Comparison of ENCODE assay signal across 26 cellular contexts in genomic region chr2:128601298-128602037, GRCh38.
A peak's percentile ranks its signal among the peaks of the same experiment; 100 is the strongest.
DNase-seq lines count a peak whose midpoint lies in the region; ATAC-seq and TF ChIP-seq lines count a peak whose summit lies in the region.
"Had no signal": no experiment of that assay in that cellular context is flagged by ENCODE, and none has a peak within 500 bp of the region (broad histone marks: within the 10 kb centered on the region; RNA-seq: fewer than 3 reads in every experiment).

No MANE protein-coding gene starts in this region.

- H2BK5ac ChIP-seq in IMR-90 (ENCODE audit: low read depth, low read length, poor library complexity, severe bottlenecking): no peak overlapping the region

- no peak overlapping the region for H3K14ac ChIP-seq in IMR-90 (replicated peaks; ENCODE audit: low read depth, low read length)

- no peaks in the 10 kb centered on the region for H3K9me3 ChIP-seq in IMR-90 (ENCODE audit: control insufficient read depth, insufficient read depth, low read length)
- H3K9me3 ChIP-seq in lower lobe of right lung: no peaks in the 10 kb centered on the region
- H3K9me3 ChIP-seq in suprapubic skin: no peaks in the 10 kb centered on the region
- H3K9me3 ChIP-seq: Caco-2, SJSA1, tibial nerve had no signal

- no peak for TF ChIP-seq POLR2A in IMR-90 (IDR thresholded peaks at IDR 0.05; ENCODE audit: low read depth, low read length)
- TF ChIP-seq POLR2A in suprapubic skin (IDR thresholded peaks at IDR 0.05): no peak

- H4K5ac ChIP-seq in IMR-90 (ENCODE audit: low read depth, low read length): no peak overlapping the region

- H3K4me3 ChIP-seq in IMR-90 (ENCODE audit: insufficient read depth, low read depth, low read length): no peak overlapping the region
- no peak overlapping the region for H3K4me3 ChIP-seq in lower lobe of right lung
- H3K4me3 ChIP-seq in suprapubic skin: no peak overlapping the region
- H3K4me3 ChIP-seq: SJSA1, smooth muscle cell, tibial nerve had no signal

- intact Hi-C loops in Right ventricle myocardium superior (cut with DNase I) (no loop called here), left ventricle myocardium superior (cut with micrococcal nuclease) (no loop called here), IMR-90 (cut with micrococcal nuclease) (no loop called here), lower lobe of right lung (cut with DNase I) (no loop called here)

- H3K23ac ChIP-seq in IMR-90 (ENCODE audit: low read depth, low read length): no peak overlapping the region

- H3K27me3 ChIP-seq in IMR-90 (ENCODE audit: control insufficient read depth, insufficient read depth, low read length): peaks cover 2% of the 10 kb centered on the region; the same call in 1 of the 2 replicates
- H3K27me3 ChIP-seq in lower lobe of right lung (ENCODE audit: low read depth): no peaks in the 10 kb centered on the region
- no peaks in the 10 kb centered on the region for H3K27me3 ChIP-seq in suprapubic skin
- H3K27me3 ChIP-seq: SJSA1, tibial nerve had no signal

- POLR2A ChIA-PET in IMR-90 (lab: Charles Lee; ENCODE audit: unreplicated experiment): no interaction called here

- H3K18ac ChIP-seq in IMR-90 (ENCODE audit: low read depth, low read length): no peak overlapping the region

- H3K36me3 ChIP-seq in IMR-90 (ENCODE audit: control insufficient read depth, insufficient read depth, low read length) (no peaks in the 10 kb centered on the region), lower lobe of right lung (no peaks in the 10 kb centered on the region), suprapubic skin (no peaks in the 10 kb centered on the region)
- H3K36me3 ChIP-seq: SJSA1, tibial nerve had no signal

- H4K8ac ChIP-seq in IMR-90 (ENCODE audit: low read depth in 2 of 2, low read length in 2 of 2): no peak overlapping the region

- peak overlapping the region; percentile 29 for H2AFZ ChIP-seq in IMR-90 (replicated peaks; ENCODE audit: low read length, poor library complexity)

- no peak overlapping the region for H2AK5ac ChIP-seq in IMR-90 (ENCODE audit: low read depth, low read length)

- H3K4me2 ChIP-seq in IMR-90 (ENCODE audit: low read depth, low read length): no peak overlapping the region
- H3K4me2 ChIP-seq: KMS-11, smooth muscle cell had no signal

- TF ChIP-seq CTCF in IMR-90 (conservative IDR thresholded peaks at IDR 0.05; ENCODE audit: low read depth, low read length): no peak
- TF ChIP-seq CTCF in lower lobe of right lung (IDR thresholded peaks at IDR 0.05): no peak
- no peak for TF ChIP-seq CTCF in suprapubic skin (IDR thresholded peaks at IDR 0.05)

- in situ Hi-C loops in IMR-90 (cut with MboI; ENCODE audit: low sequenced_read_pairs): no loop called here

- H3K4me1 ChIP-seq in IMR-90 (ENCODE audit: control insufficient read depth, insufficient read depth, low read length) (no peaks in the 10 kb centered on the region), lower lobe of right lung (peaks cover 6% of the 10 kb centered on the region), suprapubic skin (no peaks in the 10 kb centered on the region)
- H3K4me1 ChIP-seq: Caco-2, SJSA1 had no signal

- dilution Hi-C loops in IMR-90 (cut with HindIII; ENCODE audit: low sequenced_read_pairs, unreplicated experiment): no loop called here

- 83% methylated on average over 4 of the region's 16 CpGs; no CpG with 5 or more reads in 1 of the 2 experiments for WGBS in IMR-90 (ENCODE audit: extremely low coverage in 2 of 2, insufficient read length in 1 of 2), 2 experiments
- 93% methylated on average over 10 of the region's 16 CpGs for WGBS in suprapubic skin

- no peak overlapping the region for H2BK20ac ChIP-seq in IMR-90 (ENCODE audit: low read depth, low read length)

- no peak for ATAC-seq in Right ventricle myocardium superior (ENCODE audit: poor library complexity)
- ATAC-seq in left ventricle myocardium superior: no peak
- ATAC-seq in IMR-90 (ENCODE audit: low read depth): no peak
- no peak for ATAC-seq in lower lobe of right lung
- ATAC-seq in HG03196 (IDR thresholded peaks at IDR 0.05; ENCODE audit: unreplicated experiment): no peak
- ATAC-seq: HCT116, Panc1, T-cell had no signal

- no peak for TF ChIP-seq EP300 in suprapubic skin (IDR thresholded peaks at IDR 0.05)

- H3K56ac ChIP-seq in IMR-90 (ENCODE audit: extremely low read depth, insufficient read depth, low read length): no peak overlapping the region

- H2BK15ac ChIP-seq in IMR-90 (ENCODE audit: low read depth, low read length): no peak overlapping the region

- BruUV-seq in IMR-90 (replicated peaks; lab: Mats Ljungman, UMichigan): no TSS peak

- H3K4ac ChIP-seq in IMR-90 (ENCODE audit: low read depth, low read length): no peak overlapping the region

- no peaks in the 10 kb centered on the region for H3K9me1 ChIP-seq in IMR-90 (ENCODE audit: insufficient read depth, low read length)

- H2BK120ac ChIP-seq in IMR-90 (ENCODE audit: low read depth, low read length): no peak overlapping the region

- H4K91ac ChIP-seq in IMR-90 (ENCODE audit: insufficient read depth, low read depth, low read length): no peak overlapping the region

- DNase-seq in Right ventricle myocardium superior (peak; percentile 33), left ventricle myocardium superior (no peak), IMR-90 (no peak), lower lobe of right lung (peak; percentile 35), suprapubic skin (ENCODE audit: low spot score in 2 of 2) (peak; percentile 55 to 60), DMS153 treated with DMSO at 0.1 percent for 48 hours (lab: John Stamatoyannopoulos, UW; ENCODE audit: unreplicated experiment) (no peak)
- DNase-seq: amygdala; DMS79; effector CD4-positive, alpha-beta T cell; GF-D8; MM.1S; NCI-H1417; NCI-H2029 treated with DMSO at 0.1 percent for 48 hours; NCI-H526 treated with DMSO at 0.1 percent for 48 hours; nucleus accumbens; stimulated activated CD4-positive, alpha-beta T cell treated with anti-CD3 and anti-CD28 coated beads, Interleukin-2, amount 100 ng/mL, for 24 hours had no signal

- CTCF ChIA-PET in IMR-90 (lab: Yijun Ruan, JAX): no interaction called here

- H4K20me1 ChIP-seq in IMR-90 (ENCODE audit: insufficient read depth, low read length): no peaks in the 10 kb centered on the region

- H3K27ac ChIP-seq in IMR-90 (ENCODE audit: insufficient read depth, low read length): no peak overlapping the region
- H3K27ac ChIP-seq in lower lobe of right lung: no peak overlapping the region
- no peak overlapping the region for H3K27ac ChIP-seq in suprapubic skin
- H3K27ac ChIP-seq: epithelial cell of prostate, KMS-11, SJSA1, tibial nerve had no signal

- no peak for TF ChIP-seq RAD21 in IMR-90 (IDR thresholded peaks at IDR 0.05; ENCODE audit: low read length)

- H3K9ac ChIP-seq in IMR-90 (ENCODE audit: low read depth, low read length): no peak overlapping the region
- H3K9ac ChIP-seq: KMS-11 had no signal

- H2AK9ac ChIP-seq in IMR-90 (replicated peaks; ENCODE audit: low read depth, low read length, poor library complexity): no peak overlapping the region

- H3K79me1 ChIP-seq in IMR-90 (ENCODE audit: low read depth in 1 of 2, low read length in 2 of 2): no peaks in the 10 kb centered on the region

TF ChIP-seq in IMR-90, 13 proteins besides CTCF, POLR2A, EP300 and RAD21:
- no peak for TF ChIP-seq RFX5 (IDR thresholded peaks at IDR 0.05; ENCODE audit: low read depth, low read length)
- no peak for TF ChIP-seq RCOR1 (IDR thresholded peaks at IDR 0.05; ENCODE audit: insufficient replicate concordance, low read length)
- TF ChIP-seq, protein P1, sequence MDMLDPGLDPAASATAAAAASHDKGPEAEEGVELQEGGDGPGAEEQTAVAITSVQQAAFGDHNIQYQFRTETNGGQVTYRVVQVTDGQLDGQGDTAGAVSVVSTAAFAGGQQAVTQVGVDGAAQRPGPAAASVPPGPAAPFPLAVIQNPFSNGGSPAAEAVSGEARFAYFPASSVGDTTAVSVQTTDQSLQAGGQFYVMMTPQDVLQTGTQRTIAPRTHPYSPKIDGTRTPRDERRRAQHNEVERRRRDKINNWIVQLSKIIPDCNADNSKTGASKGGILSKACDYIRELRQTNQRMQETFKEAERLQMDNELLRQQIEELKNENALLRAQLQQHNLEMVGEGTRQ (IDR thresholded peaks at IDR 0.05; ENCODE audit: low read depth, low read length): no peak
- TF ChIP-seq NFE2L2 (IDR thresholded peaks at IDR 0.05; ENCODE audit: low read depth, low read length): no peak
- TF ChIP-seq MAFK (IDR thresholded peaks at IDR 0.05; ENCODE audit: low read depth, low read length): no peak
- TF ChIP-seq MXI1 (IDR thresholded peaks at IDR 0.05; ENCODE audit: borderline replicate concordance, low read depth, low read length): no peak
- TF ChIP-seq MAZ (IDR thresholded peaks at IDR 0.05; ENCODE audit: borderline replicate concordance, low read depth, low read length): no peak
- no peak for TF ChIP-seq BHLHE40 (IDR thresholded peaks at IDR 0.05; ENCODE audit: low read depth, low read length)
- TF ChIP-seq ELK1 (IDR thresholded peaks at IDR 0.05; ENCODE audit: borderline replicate concordance, low read depth, low read length): no peak
- TF ChIP-seq CEBPB (IDR thresholded peaks at IDR 0.05; ENCODE audit: low read depth, low read length): no peak
- TF ChIP-seq CHD1 (IDR thresholded peaks at IDR 0.05; ENCODE audit: low read depth, low read length): no peak

Comparison
In these comparisons a context has a peak if more than half of its experiments do, and no peak if none do; other contexts are left out.
1. DNase-seq: peak in Right ventricle myocardium superior (single experiment), lower lobe of right lung (single experiment) and suprapubic skin (2 of 2); none in left ventricle myocardium superior (single experiment), IMR-90 (single experiment) and DMS153 treated with DMSO at 0.1 percent for 48 hours (single experiment).